Comparison of ENCODE assay signal across 19 cellular contexts in the genomic region with DNA sequence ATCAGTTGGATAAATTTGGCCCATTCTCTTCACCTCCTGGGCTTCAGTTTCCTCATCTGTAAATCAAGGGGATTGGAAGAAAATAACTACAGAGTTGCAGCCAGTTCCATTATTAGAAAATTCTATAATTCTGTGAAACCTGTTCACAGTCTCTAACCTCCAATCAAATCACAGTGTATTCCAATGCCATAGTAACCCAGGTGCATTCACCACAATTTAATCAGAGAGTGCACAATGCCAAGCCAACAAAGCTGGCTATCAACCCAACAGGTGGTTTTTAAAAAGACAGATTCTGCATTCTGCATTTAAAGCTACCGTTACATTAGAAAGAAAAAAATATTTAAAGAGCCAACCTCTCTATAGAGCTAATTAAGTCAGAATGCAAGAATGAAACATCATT.
"Had no signal": no experiment of that assay in that cellular context is flagged by ENCODE, and none has a peak within 500 bp of the region (broad histone marks: within the 10 kb centered on the region; RNA-seq: fewer than 3 reads in every experiment).

No MANE protein-coding gene starts in this region.

- H3K27me3 ChIP-seq: transverse colon, vagina had no signal

- H3K27ac Mint-ChIP-seq: activated naive CD8-positive, alpha-beta T cell treated with anti-CD3 and anti-CD28 coated beads for 36 hours; brain; nephron had no signal

- H3K4me1 Mint-ChIP-seq: activated naive CD8-positive, alpha-beta T cell treated with anti-CD3 and anti-CD28 coated beads for 36 hours; nephron had no signal

- H3K4me1 ChIP-seq: transverse colon, vagina had no signal

- DNase-seq: activated CD4-positive, alpha-beta T cell treated with anti-CD3 and anti-CD28 coated beads, Interleukin-2, amount 50 U/mL, for 1 hour; activated CD8-positive, alpha-beta memory T cell treated with anti-CD3 and anti-CD28 coated beads for 24 hours; activated gamma-delta T cell treated with Interleukin-2 at 50 U/mL for 16 hours; activated naive CD8-positive, alpha-beta T cell treated with anti-CD3 and anti-CD28 coated beads for 36 hours; amygdala; effector memory CD4-positive, alpha-beta T cell; foreskin fibroblast; glutamatergic neuron; nucleus accumbens; right cardiac atrium; stimulated activated CD4-positive, alpha-beta T cell treated with anti-CD3 and anti-CD28 coated beads, Interleukin-15, amount 100 ng/mL, for 24 hours; stimulated activated CD4-positive, alpha-beta T cell treated with anti-CD3 and anti-CD28 coated beads, Interleukin-4, amount 100 ng/mL, for 1 hour; stimulated activated naive CD4-positive, alpha-beta T cell treated with Interleukin-2 at 50 U/mL for 16 hours; substantia nigra; transverse colon had no signal

- H3K27ac ChIP-seq: skin epidermis, transverse colon, vagina had no signal

- H3K36me3 Mint-ChIP-seq: brain had no signal

- H3K27me3 Mint-ChIP-seq: activated naive CD8-positive, alpha-beta T cell treated with anti-CD3 and anti-CD28 coated beads for 36 hours; brain had no signal

- H3K9me3 ChIP-seq: transverse colon, vagina had no signal

- ATAC-seq: right cardiac atrium had no signal

- H3K4me3 Mint-ChIP-seq: activated naive CD8-positive, alpha-beta T cell treated with anti-CD3 and anti-CD28 coated beads for 36 hours; brain; nephron had no signal
